Comparison of ENCODE assay signal across 33 cellular contexts in the genomic region with DNA sequence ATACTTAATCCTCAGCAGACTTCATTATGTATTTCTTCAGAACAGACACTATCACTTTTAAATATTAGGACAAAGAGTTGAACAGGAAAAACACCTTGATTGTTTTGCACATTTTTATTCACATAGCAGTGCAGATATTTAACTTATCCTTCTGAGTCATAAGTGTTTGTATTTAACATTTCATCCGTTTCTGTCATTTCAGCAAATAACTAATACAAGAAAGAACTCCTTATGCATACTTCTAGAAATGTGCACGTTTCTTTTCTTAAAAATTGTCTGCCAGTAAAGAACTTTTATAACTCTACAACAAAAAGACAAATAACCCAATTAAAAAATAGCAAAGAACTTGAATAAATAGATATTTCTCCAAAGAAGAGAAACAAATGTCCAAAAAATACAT.
"Had no signal": no experiment of that assay in that cellular context is flagged by ENCODE, and none has a peak within 500 bp of the region (broad histone marks: within the 10 kb centered on the region; RNA-seq: fewer than 3 reads in every experiment).

No MANE protein-coding gene starts in this region.

- H3K4me3 ChIP-seq: adrenal gland, body of pancreas, cardiac muscle cell, colonic mucosa, esophagus squamous epithelium, gastroesophageal sphincter, heart right ventricle had no signal

- DNase-seq: activated B cell treated with CpG ODN at 0.5 μM for 24 hours; activated CD4-positive, alpha-beta T cell treated with anti-CD3 and anti-CD28 coated beads for 48 hours; activated CD4-positive, alpha-beta T cell treated with anti-CD3 and anti-CD28 coated beads, Interleukin-2, amount 50 U/mL, for 1 hour; activated CD4-positive, alpha-beta T cell treated with anti-CD3 and anti-CD28 coated beads, Interleukin-2, amount 50 U/mL, for 48 hours; activated CD8-positive, alpha-beta memory T cell treated with anti-CD3 and anti-CD28 coated beads, Interleukin-2, amount 10 ng/mL, durations not matched to agents 7 days and 5 days; activated CD8-positive, alpha-beta memory T cell treated with anti-CD3 and anti-CD28 coated beads, Interleukin-2, amount 50 U/mL, for 4 hours; activated CD8-positive, alpha-beta T cell treated with anti-CD3 and anti-CD28 coated beads for 36 hours; activated effector memory CD4-positive, alpha-beta T cell treated with anti-CD3 and anti-CD28 coated beads, Interleukin-2, amount 50 U/mL, for 16 hours; activated naive CD4-positive, alpha-beta T cell treated with anti-CD3 and anti-CD28 coated beads for 36 hours; activated naive CD8-positive, alpha-beta T cell treated with anti-CD3 and anti-CD28 coated beads for 36 hours; activated naive CD8-positive, alpha-beta T cell treated with anti-CD3 and anti-CD28 coated beads, Interleukin-2, amount 50 U/mL, for 24 hours; activated T-cell treated with anti-CD3 and anti-CD28 coated beads, Interleukin-2, amount 50 U/mL, for 1 hour; activated T-cell treated with anti-CD3 and anti-CD28 coated beads, Interleukin-2, amount 50 U/mL, for 48 hours; adrenal gland; amygdala; aorta; body of pancreas; central memory CD4-positive, alpha-beta T cell; cerebellar nuclear complex; colonic mucosa; effector CD8-positive, alpha-beta T cell; esophagus squamous epithelium; foreskin melanocyte; heart right ventricle; T-helper 17 cell; T1000; WERI-Rb-1 had no signal

- ATAC-seq: activated CD4-positive, CD25-positive, alpha-beta regulatory T cell treated with anti-CD3 and anti-CD28 coated beads, Interleukin-2, amount 50 U/mL, for 24 hours; activated CD8-positive, alpha-beta memory T cell treated with anti-CD3 and anti-CD28 coated beads, Interleukin-2, amount 10 ng/mL, durations not matched to agents 7 days and 5 days; activated CD8-positive, alpha-beta T cell treated with anti-CD3 and anti-CD28 coated beads for 36 hours; activated naive CD8-positive, alpha-beta T cell treated with anti-CD3 and anti-CD28 coated beads, Interleukin-2, amount 50 U/mL, for 24 hours; body of pancreas; gastroesophageal sphincter; heart right ventricle; T-helper 17 cell had no signal

- H3K4me1 ChIP-seq: colonic mucosa had no signal

- H3K27ac ChIP-seq: adrenal gland, body of pancreas, cardiac muscle cell, colonic mucosa, epithelial cell of prostate, esophagus squamous epithelium, gastroesophageal sphincter, heart right ventricle, WERI-Rb-1 had no signal

- H3K9me3 ChIP-seq: adrenal gland, body of pancreas, colonic mucosa, esophagus squamous epithelium, gastroesophageal sphincter, heart right ventricle had no signal

- FAIRE-seq: endometrium, endothelial cell of umbilical vein had no signal

- H3K27me3 ChIP-seq: adrenal gland, body of pancreas, colonic mucosa, esophagus squamous epithelium, gastroesophageal sphincter had no signal

- H3K36me3 ChIP-seq: adrenal gland, cardiac muscle cell, colonic mucosa, esophagus squamous epithelium, gastroesophageal sphincter, heart right ventricle had no signal
